ENCODE assay signal across 1 cellular context in genomic region chr1:18579267-18579666, GRCh38.
TF ChIP-seq lines count a peak whose summit lies in the region.

No MANE protein-coding gene starts in this region.

TF ChIP-seq in K562, 482 proteins besides CTCF, POLR2A, EP300 and RAD21 (continued from another document):
- TF ChIP-seq, protein P1, sequence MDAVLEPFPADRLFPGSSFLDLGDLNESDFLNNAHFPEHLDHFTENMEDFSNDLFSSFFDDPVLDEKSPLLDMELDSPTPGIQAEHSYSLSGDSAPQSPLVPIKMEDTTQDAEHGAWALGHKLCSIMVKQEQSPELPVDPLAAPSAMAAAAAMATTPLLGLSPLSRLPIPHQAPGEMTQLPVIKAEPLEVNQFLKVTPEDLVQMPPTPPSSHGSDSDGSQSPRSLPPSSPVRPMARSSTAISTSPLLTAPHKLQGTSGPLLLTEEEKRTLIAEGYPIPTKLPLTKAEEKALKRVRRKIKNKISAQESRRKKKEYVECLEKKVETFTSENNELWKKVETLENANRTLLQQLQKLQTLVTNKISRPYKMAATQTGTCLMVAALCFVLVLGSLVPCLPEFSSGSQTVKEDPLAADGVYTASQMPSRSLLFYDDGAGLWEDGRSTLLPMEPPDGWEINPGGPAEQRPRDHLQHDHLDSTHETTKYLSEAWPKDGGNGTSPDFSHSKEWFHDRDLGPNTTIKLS (IDR thresholded peaks at IDR 0.05; ENCODE audit: borderline replicate concordance, low read depth), result peak; percentile 31; the same call in 1 of the 2 replicates
